19 cellular contexts compared by ENCODE assay signal in genomic region chr1:200673952-200674823, GRCh38. TPM values are rescaled to one million over a fixed set of nuclear protein-coding genes. Genes with fewer than 3 reads are reported as not detected.
DNase-seq lines count a peak whose midpoint lies in the region; ATAC-seq and TF ChIP-seq lines count a peak whose summit lies in the region.
"Had no signal": no experiment of that assay in that cellular context is flagged by ENCODE, and none has a peak within 500 bp of the region (broad histone marks: within the 10 kb centered on the region; RNA-seq: fewer than 3 reads in every experiment).

No MANE protein-coding gene starts in this region.

- no peak overlapping the region for H4K91ac ChIP-seq in IMR-90 (ENCODE audit: insufficient read depth, low read depth, low read length)

- dilution Hi-C loops in IMR-90 (cut with HindIII; ENCODE audit: low sequenced_read_pairs, unreplicated experiment), result no loop called here

- no peak for TF ChIP-seq POLR2A in IMR-90 (IDR thresholded peaks at IDR 0.05; ENCODE audit: low read depth, low read length)

- H3K27me3 Mint-ChIP-seq in chondrocyte (ENCODE audit: low read depth), result no peaks in the 10 kb centered on the region
- H3K27me3 Mint-ChIP-seq in activated T-helper 2 cell treated with anti-CD3 and anti-CD28 coated beads, Interferon-gamma antibody, Interleukin-2, Interleukin-4, amounts not matched to agents 10 μg/mL and 5 μg/mL and 100 μg/mL, durations not matched to agents 14 hours and 24 hours and 36 hours (ENCODE audit: low read depth), result peaks cover 3% of the 10 kb centered on the region
- H3K27me3 Mint-ChIP-seq: activated naive CD8-positive, alpha-beta T cell; effector memory CD8-positive, alpha-beta T cell; progenitor cell of endocrine pancreas; stimulated activated naive B cell treated with anti-CD40 and anti-IgM and Interleukin-4, amounts not matched to agents 10 μg/mL and 1 μg/mL and 100 μg/mL, for 72 hours had no signal

- no peak overlapping the region for H2AK9ac ChIP-seq in IMR-90 (replicated peaks; ENCODE audit: low read depth, low read length, poor library complexity)

- no peak overlapping the region for H3K4me3 Mint-ChIP-seq in chondrocyte (ENCODE audit: unreplicated experiment)
- no peak overlapping the region for H3K4me3 Mint-ChIP-seq in activated T-helper 2 cell treated with anti-CD3 and anti-CD28 coated beads, Interferon-gamma antibody, Interleukin-2, Interleukin-4, amounts not matched to agents 10 μg/mL and 5 μg/mL and 100 μg/mL, durations not matched to agents 14 hours and 24 hours and 36 hours (ENCODE audit: low read depth)
- H3K4me3 Mint-ChIP-seq: activated naive CD8-positive, alpha-beta T cell; CD4-positive, CD25-positive, alpha-beta regulatory T cell; effector memory CD8-positive, alpha-beta T cell; stimulated activated naive B cell treated with anti-CD40 and anti-IgM and Interleukin-4, amounts not matched to agents 10 μg/mL and 1 μg/mL and 100 μg/mL, for 72 hours; T-helper 2 cell treated with Interferon-gamma antibody and Interleukin-4, amounts not matched to agents 5 μg/mL and 100 μg/mL, for 36 hours had no signal

- POLR2A ChIA-PET in IMR-90 (lab: Charles Lee; ENCODE audit: unreplicated experiment), result no interaction called here

- no peak overlapping the region for H2BK20ac ChIP-seq in IMR-90 (ENCODE audit: low read depth, low read length)

- no peaks in the 10 kb centered on the region for H4K20me1 ChIP-seq in IMR-90 (ENCODE audit: insufficient read depth, low read length)
- H4K20me1 ChIP-seq in osteoblast (ENCODE audit: insufficient read depth, low read length), result no peaks in the 10 kb centered on the region

- peak; percentile 23; the same call in 1 of the 2 replicates for TF ChIP-seq CTCF in IMR-90 (conservative IDR thresholded peaks at IDR 0.05; ENCODE audit: low read depth, low read length)
- no peak for TF ChIP-seq CTCF in chondrocyte (IDR thresholded peaks at IDR 0.05)
- no peak for TF ChIP-seq CTCF in osteoblast (IDR thresholded peaks at IDR 0.05; ENCODE audit: extremely low read depth, low read depth, low read length)

- H3K79me2 ChIP-seq in osteoblast (ENCODE audit: insufficient read depth, low read length), result peaks cover 4% of the 10 kb centered on the region

- no peaks in the 10 kb centered on the region for H3K36me3 ChIP-seq in IMR-90 (ENCODE audit: control insufficient read depth, insufficient read depth, low read length)
- H3K36me3 ChIP-seq in osteoblast (ENCODE audit: insufficient read depth, low read length), result no peaks in the 10 kb centered on the region

- no peak overlapping the region for H3K14ac ChIP-seq in IMR-90 (replicated peaks; ENCODE audit: low read depth, low read length)

- H3K9ac ChIP-seq in IMR-90 (ENCODE audit: low read depth, low read length), result no peak overlapping the region

- H2AK5ac ChIP-seq in IMR-90 (ENCODE audit: low read depth, low read length), result no peak overlapping the region

- H3K4me3 ChIP-seq in IMR-90 (ENCODE audit: insufficient read depth, low read depth, low read length) (no peak overlapping the region), osteoblast (ENCODE audit: insufficient read depth, low read length) (no peak overlapping the region)
- H3K4me3 ChIP-seq: A549 had no signal

- no peak overlapping the region for H4K5ac ChIP-seq in IMR-90 (ENCODE audit: low read depth, low read length)

- H3K9me3 ChIP-seq in IMR-90 (ENCODE audit: control insufficient read depth, insufficient read depth, low read length) (no peaks in the 10 kb centered on the region), osteoblast (ENCODE audit: low read depth, low read length) (no peaks in the 10 kb centered on the region)
- H3K9me3 ChIP-seq: A549 had no signal

- no TSS peak for BruUV-seq in IMR-90 (replicated peaks; lab: Mats Ljungman, UMichigan)

- no peaks in the 10 kb centered on the region for H3K9me1 ChIP-seq in IMR-90 (ENCODE audit: insufficient read depth, low read length)

- in situ Hi-C loops in IMR-90 (cut with MboI; ENCODE audit: low sequenced_read_pairs), result no loop called here

- no peak for ATAC-seq in IMR-90 (ENCODE audit: low read depth)
- ATAC-seq in GM19467 (IDR thresholded peaks at IDR 0.05; ENCODE audit: unreplicated experiment), result no peak
- ATAC-seq: A549; effector memory CD8-positive, alpha-beta T cell; stimulated activated naive B cell treated with anti-CD40 and anti-IgM and Interleukin-4, amounts not matched to agents 10 μg/mL and 1 μg/mL and 100 μg/mL, for 72 hours had no signal

- H3K4me2 ChIP-seq in IMR-90 (ENCODE audit: low read depth, low read length) (no peak overlapping the region), osteoblast (ENCODE audit: insufficient read depth, low read length) (no peak overlapping the region)
- H3K4me2 ChIP-seq: A549 had no signal

- no CpG with 5 or more reads among the region's 4 CpGs for WGBS in IMR-90 (ENCODE audit: extremely low coverage in 2 of 2, insufficient read length in 1 of 2), 2 experiments

- H3K27me3 ChIP-seq in IMR-90 (ENCODE audit: control insufficient read depth, insufficient read depth, low read length) (no peaks in the 10 kb centered on the region), osteoblast (ENCODE audit: insufficient read depth, low read length) (no peaks in the 10 kb centered on the region)

- intact Hi-C loops in IMR-90 (cut with micrococcal nuclease), result loop anchor here (5.0 kb wide), 2 partner anchors 108 to 128 kb away; no protein-coding TSS in a partner anchor
- intact Hi-C loops in activated T-helper 2 cell treated with anti-CD3 and anti-CD28 coated beads, Interferon-gamma antibody, Interleukin-2, Interleukin-4, amounts not matched to agents 10 μg/mL and 5 μg/mL and 100 μg/mL, durations not matched to agents 14 hours and 24 hours and 36 hours (cut with micrococcal nuclease), result loop anchor here (5.0 kb wide), 2 partner anchors 63 to 343 kb away; partner anchors contain the start of gene CAMSAP2

- no peak overlapping the region for H2BK5ac ChIP-seq in IMR-90 (ENCODE audit: low read depth, low read length, poor library complexity, severe bottlenecking)

- H2BK120ac ChIP-seq in IMR-90 (ENCODE audit: low read depth, low read length), result no peak overlapping the region

- H2AFZ ChIP-seq in IMR-90 (replicated peaks; ENCODE audit: low read length, poor library complexity) (no peak overlapping the region), osteoblast (ENCODE audit: low read length) (no peak overlapping the region)

- no peak overlapping the region for H3K18ac ChIP-seq in IMR-90 (ENCODE audit: low read depth, low read length)

- H3K27ac ChIP-seq in IMR-90 (ENCODE audit: insufficient read depth, low read length) (no peak overlapping the region), osteoblast (ENCODE audit: low read depth, low read length) (no peak overlapping the region)
- H3K27ac ChIP-seq: A549 had no signal

- no peak overlapping the region for H3K56ac ChIP-seq in IMR-90 (ENCODE audit: extremely low read depth, insufficient read depth, low read length)

- H3K4me1 ChIP-seq in IMR-90 (ENCODE audit: control insufficient read depth, insufficient read depth, low read length) (peaks cover 3% of the 10 kb centered on the region; the same call in 1 of the 2 replicates), osteoblast (ENCODE audit: insufficient read depth, low read length) (peaks cover 8% of the 10 kb centered on the region)

- H3K4ac ChIP-seq in IMR-90 (ENCODE audit: low read depth, low read length), result no peak overlapping the region

- no peak overlapping the region for H2BK15ac ChIP-seq in IMR-90 (ENCODE audit: low read depth, low read length)

- H4K8ac ChIP-seq in IMR-90 (ENCODE audit: low read depth in 2 of 2, low read length in 2 of 2), result no peak overlapping the region

- peaks cover 34% of the 10 kb centered on the region for H3K4me1 Mint-ChIP-seq in chondrocyte (ENCODE audit: low read depth)
- peaks cover 14% of the 10 kb centered on the region for H3K4me1 Mint-ChIP-seq in activated T-helper 2 cell treated with anti-CD3 and anti-CD28 coated beads, Interferon-gamma antibody, Interleukin-2, Interleukin-4, amounts not matched to agents 10 μg/mL and 5 μg/mL and 100 μg/mL, durations not matched to agents 14 hours and 24 hours and 36 hours (ENCODE audit: low read depth)

- TF ChIP-seq RAD21 in IMR-90 (IDR thresholded peaks at IDR 0.05; ENCODE audit: low read length), result peak; percentile 30

- H3K36me3 Mint-ChIP-seq in chondrocyte (ENCODE audit: low read depth), result no peaks in the 10 kb centered on the region
- H3K36me3 Mint-ChIP-seq in activated T-helper 2 cell treated with anti-CD3 and anti-CD28 coated beads, Interferon-gamma antibody, Interleukin-2, Interleukin-4, amounts not matched to agents 10 μg/mL and 5 μg/mL and 100 μg/mL, durations not matched to agents 14 hours and 24 hours and 36 hours (ENCODE audit: low read depth), result no peaks in the 10 kb centered on the region
- H3K36me3 Mint-ChIP-seq: activated naive CD8-positive, alpha-beta T cell; CD4-positive, CD25-positive, alpha-beta regulatory T cell; stimulated activated naive B cell treated with anti-CD40 and anti-IgM and Interleukin-4, amounts not matched to agents 10 μg/mL and 1 μg/mL and 100 μg/mL, for 72 hours had no signal

- H3K27ac Mint-ChIP-seq in chondrocyte (ENCODE audit: unreplicated experiment), result peak overlapping the region; percentile 73
- no peak overlapping the region for H3K27ac Mint-ChIP-seq in activated T-helper 2 cell treated with anti-CD3 and anti-CD28 coated beads, Interferon-gamma antibody, Interleukin-2, Interleukin-4, amounts not matched to agents 10 μg/mL and 5 μg/mL and 100 μg/mL, durations not matched to agents 14 hours and 24 hours and 36 hours
- H3K27ac Mint-ChIP-seq: activated naive CD8-positive, alpha-beta T cell; CD4-positive, CD25-positive, alpha-beta regulatory T cell; effector memory CD8-positive, alpha-beta T cell; progenitor cell of endocrine pancreas; stimulated activated naive B cell treated with anti-CD40 and anti-IgM and Interleukin-4, amounts not matched to agents 10 μg/mL and 1 μg/mL and 100 μg/mL, for 72 hours; T-helper 2 cell treated with Interferon-gamma antibody and Interleukin-4, amounts not matched to agents 5 μg/mL and 100 μg/mL, for 36 hours had no signal

- no peaks in the 10 kb centered on the region for H3K9me3 Mint-ChIP-seq in chondrocyte (ENCODE audit: low read depth)
- no peaks in the 10 kb centered on the region for H3K9me3 Mint-ChIP-seq in activated T-helper 2 cell treated with anti-CD3 and anti-CD28 coated beads, Interferon-gamma antibody, Interleukin-2, Interleukin-4, amounts not matched to agents 10 μg/mL and 5 μg/mL and 100 μg/mL, durations not matched to agents 14 hours and 24 hours and 36 hours
- H3K9me3 Mint-ChIP-seq: effector memory CD8-positive, alpha-beta T cell; stimulated activated naive B cell treated with anti-CD40 and anti-IgM and Interleukin-4, amounts not matched to agents 10 μg/mL and 1 μg/mL and 100 μg/mL, for 72 hours; T-helper 2 cell treated with Interferon-gamma antibody and Interleukin-4, amounts not matched to agents 5 μg/mL and 100 μg/mL, for 36 hours had no signal

- DNase-seq in SKM-1 treated with dmso at 0.1 percent for 144 hours (lab: John Stamatoyannopoulos, UW; ENCODE audit: unreplicated experiment) (peak; percentile 31), SKM-1 (lab: John Stamatoyannopoulos, UW; ENCODE audit: unreplicated experiment) (no peak), IMR-90 (peak; percentile 75), chondrocyte (ENCODE audit: low spot score) (no peak), osteoblast (ENCODE audit: insufficient read length, low spot score, missing footprints) (peak; percentile 50), COLO829 (ENCODE audit: low spot score) (no peak)
- no peak for DNase-seq in activated T-helper 2 cell treated with anti-CD3 and anti-CD28 coated beads, Interferon-gamma antibody, Interleukin-2, Interleukin-4, amounts not matched to agents 10 μg/mL and 5 μg/mL and 100 μg/mL, durations not matched to agents 14 hours and 24 hours and 36 hours (ENCODE audit: low spot score)
- DNase-seq: activated CD4-positive, CD25-positive, alpha-beta regulatory T cell treated with anti-CD3 and anti-CD28 coated beads, Interleukin-2, amount 50 U/mL, for 72 hours; CD4-positive, CD25-positive, alpha-beta regulatory T cell; central memory CD4-positive, alpha-beta T cell; effector memory CD8-positive, alpha-beta T cell; NCI-H1105; SHP77; stimulated activated naive B cell treated with anti-CD40 and anti-IgM and Interleukin-4, amounts not matched to agents 10 μg/mL and 1 μg/mL and 100 μg/mL, for 72 hours had no signal

- H3K79me1 ChIP-seq in IMR-90 (ENCODE audit: low read depth in 1 of 2, low read length in 2 of 2), result peaks cover 0 to 10% of the 10 kb centered on the region in 2 experiments; a peak in 2 of 4 replicates

- CTCF ChIA-PET in IMR-90 (lab: Yijun Ruan, JAX), result interaction anchor here (0.6 kb wide), 1 partner anchor 203 kb away, joined by 3 read pairs; no protein-coding TSS in a partner anchor

- H3K23ac ChIP-seq in IMR-90 (ENCODE audit: low read depth, low read length), result no peak overlapping the region

RNA-seq across cellular contexts. Expression of gene DDX59, which starts 4.5 kb away (rescaled TPM):
- total RNA-seq in IMR-90 (2012; rRNA removed) (9.1 and 11.1 TPM in 2 replicates), chondrocyte (13.3 to 15.9 TPM (median 13.7 TPM) in 3 replicates), osteoblast (11.9 and 12.4 TPM in 2 replicates)
- polyA plus RNA-seq in IMR-90 (2012; rRNA removed), result 6.8 and 8.6 TPM in 2 replicates
- 2.1 and 3.2 TPM in 2 replicates for polyA plus RNA-seq in IMR-90 (2012; cell fraction: cytosol; rRNA removed)
- 1.5 and 10.5 TPM in 2 replicates for polyA plus RNA-seq in IMR-90 (2012; cell fraction: nucleus; rRNA removed; ENCODE audit: low replicate concordance)
- 18.9 and 20.4 TPM in 2 replicates for total RNA-seq in activated T-helper 2 cell treated with anti-CD3 and anti-CD28 coated beads, Interferon-gamma antibody, Interleukin-2, Interleukin-4, amounts not matched to agents 10 μg/mL and 5 μg/mL and 100 μg/mL, durations not matched to agents 14 hours and 24 hours and 36 hours

RNA-seq across cellular contexts. Expression of gene KIF14, which starts 53.6 kb away (rescaled TPM):
- total RNA-seq in IMR-90 (2012; rRNA removed) (4.7 and 10.8 TPM in 2 replicates), chondrocyte (1.3 to 2.1 TPM (median 2.0 TPM) in 3 replicates), osteoblast (1.8 and 2.1 TPM in 2 replicates)
- 1.9 and 2.3 TPM in 2 replicates for polyA plus RNA-seq in IMR-90 (2012; rRNA removed)
- polyA plus RNA-seq in IMR-90 (2012; cell fraction: cytosol; rRNA removed), result 0.11 and 0.19 TPM in 2 replicates
- 0.14 and 0.96 TPM in 2 replicates for polyA plus RNA-seq in IMR-90 (2012; cell fraction: nucleus; rRNA removed; ENCODE audit: low replicate concordance)
- 13.8 and 14.9 TPM in 2 replicates for total RNA-seq in activated T-helper 2 cell treated with anti-CD3 and anti-CD28 coated beads, Interferon-gamma antibody, Interleukin-2, Interleukin-4, amounts not matched to agents 10 μg/mL and 5 μg/mL and 100 μg/mL, durations not matched to agents 14 hours and 24 hours and 36 hours

Comparison
In these comparisons a context has a peak if more than half of its experiments do, and no peak if none do; other contexts are left out.
1. DNase-seq: peak in SKM-1 treated with dmso at 0.1 percent for 144 hours (single experiment), IMR-90 (single experiment) and osteoblast (single experiment); none in SKM-1 (single experiment), chondrocyte (single experiment), COLO829 (single experiment) and activated T-helper 2 cell treated with anti-CD3 and anti-CD28 coated beads, Interferon-gamma antibody, Interleukin-2, Interleukin-4, amounts not matched to agents 10 μg/mL and 5 μg/mL and 100 μg/mL, durations not matched to agents 14 hours and 24 hours and 36 hours (single experiment).